13 cellular contexts compared by ENCODE assay signal in genomic region chr2:215681799-215682594, GRCh38.
A peak's percentile ranks its signal among the peaks of the same experiment; 100 is the strongest.
DNase-seq lines count a peak whose midpoint lies in the region; ATAC-seq, FAIRE-seq and TF ChIP-seq lines count a peak whose summit lies in the region.
"Had no signal": no experiment of that assay in that cellular context is flagged by ENCODE, and none has a peak within 500 bp of the region (broad histone marks: within the 10 kb centered on the region; RNA-seq: fewer than 3 reads in every experiment).

No MANE protein-coding gene starts in this region.

- no peaks in the 10 kb centered on the region for H3K27me3 ChIP-seq in HepG2 (ENCODE audit: control insufficient read depth in 1 of 2, insufficient read depth in 2 of 2, low read length in 2 of 2)
- H3K27me3 ChIP-seq: tibial artery had no signal

- H3K36me3 Mint-ChIP-seq in CD14-positive monocyte: peaks cover 3 to 5% of the 10 kb centered on the region in 2 donors
- H3K36me3 Mint-ChIP-seq in T-helper 17 cell (ENCODE audit: low read depth): no peaks in the 10 kb centered on the region
- H3K36me3 Mint-ChIP-seq in activated CD8-positive, alpha-beta memory T cell treated with anti-CD3 and anti-CD28 coated beads, Interleukin-2, amount 10 ng/mL, durations not matched to agents 7 days and 5 days: no peaks in the 10 kb centered on the region

- no peaks in the 10 kb centered on the region for H4K20me1 ChIP-seq in HepG2 (ENCODE audit: insufficient read depth, low read length)

- H3K79me2 ChIP-seq in HepG2 (ENCODE audit: insufficient read depth, low read length): no peaks in the 10 kb centered on the region

- no peak overlapping the region for H2AFZ ChIP-seq in HepG2 (ENCODE audit: low read length)

- WGBS in HepG2 (ENCODE audit: low lambda C conversion rate): 90% methylated on average over 4 of the region's 4 CpGs

- no peak for TF ChIP-seq RAD21 in HepG2 (CRISPR knock-in tag; IDR thresholded peaks at IDR 0.05)

- peak overlapping the region; percentile 89 for H3K27ac ChIP-seq in HepG2 (ENCODE audit: extremely low read length, insufficient read depth, low read length)

- H3K9me3 Mint-ChIP-seq in CD14-positive monocyte: peaks cover 0 to 2% (median 0%) of the 10 kb centered on the region in 7 donors
- H3K9me3 Mint-ChIP-seq in activated CD8-positive, alpha-beta memory T cell treated with anti-CD3 and anti-CD28 coated beads, Interleukin-2, amount 10 ng/mL, durations not matched to agents 7 days and 5 days (ENCODE audit: low read depth): no peaks in the 10 kb centered on the region

- BruUV-seq in HepG2 (replicated peaks; lab: Mats Ljungman, UMichigan): TSS peak; percentile 87

- H3K4me1 Mint-ChIP-seq in CD14-positive monocyte (peaks cover 66% of the 10 kb centered on the region), T-helper 17 cell (peaks cover 9% of the 10 kb centered on the region)
- H3K4me1 Mint-ChIP-seq in activated CD8-positive, alpha-beta memory T cell treated with anti-CD3 and anti-CD28 coated beads, Interleukin-2, amount 10 ng/mL, durations not matched to agents 7 days and 5 days: peaks cover 15% of the 10 kb centered on the region

- peak overlapping the region; percentile 89 to 98 (median 93) for H3K27ac Mint-ChIP-seq in CD14-positive monocyte
- peak overlapping the region; percentile 53 for H3K27ac Mint-ChIP-seq in T-helper 17 cell
- no peak overlapping the region for H3K27ac Mint-ChIP-seq in activated CD8-positive, alpha-beta memory T cell treated with anti-CD3 and anti-CD28 coated beads, Interleukin-2, amount 10 ng/mL, durations not matched to agents 7 days and 5 days

- TF ChIP-seq POLR2A in HepG2 (IDR thresholded peaks at IDR 0.05; ENCODE audit: insufficient read depth in 1 of 2, low read depth in 2 of 2, low read length in 2 of 2): no peak

- CTCF ChIA-PET in HepG2 (lab: Yijun Ruan, JAX; ENCODE audit: low intra/inter-chr PET ratio, low total read pairs): no interaction called here
- CTCF ChIA-PET in activated CD8-positive, alpha-beta memory T cell treated with anti-CD3 and anti-CD28 coated beads, Interleukin-2, amount 10 ng/mL, durations not matched to agents 7 days and 5 days (lab: Charles Lee): no interaction called here

- H3K4me3 Mint-ChIP-seq in CD14-positive monocyte: peak overlapping the region in 1 of 2 donors; percentile 78
- no peak overlapping the region for H3K4me3 Mint-ChIP-seq in T-helper 17 cell
- H3K4me3 Mint-ChIP-seq in activated CD8-positive, alpha-beta memory T cell treated with anti-CD3 and anti-CD28 coated beads, Interleukin-2, amount 10 ng/mL, durations not matched to agents 7 days and 5 days: no peak overlapping the region

- TF ChIP-seq EP300 in HepG2 (IDR thresholded peaks at IDR 0.05; ENCODE audit: low read depth in 2 of 2, low read length in 2 of 2): no peak
- TF ChIP-seq EP300 in HepG2 (CRISPR knock-in tag; IDR thresholded peaks at IDR 0.05; ENCODE audit: borderline replicate concordance): no peak

- POLR2A ChIA-PET in HepG2 (lab: Yijun Ruan, JAX): interaction anchor here (0.6 to 4.6 kb wide), 15 partner anchors 11 to 262 kb away, joined by 3 to 62 read pairs (median 4); no protein-coding TSS in a partner anchor

- H3K27me3 Mint-ChIP-seq in CD14-positive monocyte (ENCODE audit: low read depth in 3 of 3) (peaks cover 2 to 17% (median 8%) of the 10 kb centered on the region in 3 donors), T-helper 17 cell (no peaks in the 10 kb centered on the region)
- H3K27me3 Mint-ChIP-seq in activated CD8-positive, alpha-beta memory T cell treated with anti-CD3 and anti-CD28 coated beads, Interleukin-2, amount 10 ng/mL, durations not matched to agents 7 days and 5 days: peaks cover 3% of the 10 kb centered on the region

- ATAC-seq in T-helper 17 cell (no peak), HepG2 (no peak), GM19035 (IDR thresholded peaks at IDR 0.05; ENCODE audit: unreplicated experiment) (no peak), HG03565 (IDR thresholded peaks at IDR 0.05; ENCODE audit: unreplicated experiment) (no peak)
- ATAC-seq in activated CD8-positive, alpha-beta memory T cell treated with anti-CD3 and anti-CD28 coated beads, Interleukin-2, amount 10 ng/mL, durations not matched to agents 7 days and 5 days: no peak

- no peak for TF ChIP-seq CTCF in CD14-positive monocyte (IDR thresholded peaks at IDR 0.05)
- no peak for TF ChIP-seq CTCF in HepG2 (CRISPR knock-in tag; IDR thresholded peaks at IDR 0.05)

- peaks cover 97% of the 10 kb centered on the region for H3K4me1 ChIP-seq in HepG2 (ENCODE audit: insufficient read depth, low read length)

- H3K9me3 ChIP-seq in T-helper 17 cell (ENCODE audit: control insufficient read depth, low read length, poor library complexity, severe bottlenecking): no peaks in the 10 kb centered on the region
- H3K9me3 ChIP-seq in HepG2 (ENCODE audit: low read length): peaks cover 23% of the 10 kb centered on the region
- H3K9me3 ChIP-seq: tibial artery had no signal

- H3K4me3 ChIP-seq in HepG2 (replicated peaks in 1 of 3; ENCODE audit: insufficient read depth in 1 of 3, low read depth in 2 of 3, low read length in 3 of 3): no peak overlapping the region
- H3K4me3 ChIP-seq: tibial artery had no signal

- H3K4me2 ChIP-seq in HepG2 (ENCODE audit: low read depth, low read length): peak overlapping the region; percentile 8; the same call in 1 of the 2 replicates

- FAIRE-seq in GM19239 (lab: Jason Lieb, UNC) (peak; percentile 39), HepG2 (lab: Jason Lieb, UNC) (no peak), frontal cortex (lab: Jason Lieb, UNC) (no peak)
- FAIRE-seq: endothelial cell of umbilical vein, GM12892 had no signal

- peak overlapping the region; percentile 58 for H3K9ac ChIP-seq in HepG2 (ENCODE audit: insufficient read depth, low read depth, low read length)

- in situ Hi-C loops in HepG2 (cut with HindIII; ENCODE audit: extremely low pct_ligation_motif_present, low pct_unique_long_range_greater_than_20kb): loop anchor here (5.0 kb wide), 2 partner anchors 65 to 105 kb away; no protein-coding TSS in a partner anchor

- no peaks in the 10 kb centered on the region for H3K36me3 ChIP-seq in HepG2 (replicated peaks in 1 of 2; ENCODE audit: control insufficient read depth in 1 of 2, insufficient read depth in 2 of 2, low read length in 2 of 2)
- H3K36me3 ChIP-seq: tibial artery had no signal

- intact Hi-C loops in CD14-positive monocyte (cut with micrococcal nuclease): loop anchor here (5.0 kb wide), 2 partner anchors 45 to 70 kb away; no protein-coding TSS in a partner anchor
- intact Hi-C loops in HepG2 (cut with micrococcal nuclease; ENCODE audit: unreplicated experiment): loop anchor here (1.0 kb wide), 7 partner anchors 11 to 245 kb away; no protein-coding TSS in a partner anchor

- DNase-seq in CD14-positive monocyte (ENCODE audit: low spot score) (no peak), GM19239 (ENCODE audit: insufficient read length, low spot score) (no peak), T-helper 17 cell (no peak), HepG2 (ENCODE audit: low spot score) (no peak), frontal cortex (ENCODE audit: low spot score in 2 of 2) (no peak)
- DNase-seq in activated CD8-positive, alpha-beta memory T cell treated with anti-CD3 and anti-CD28 coated beads, Interleukin-2, amount 10 ng/mL, durations not matched to agents 7 days and 5 days: no peak
- DNase-seq: head of caudate nucleus, SHP77 treated with DMSO at 0.1 percent for 48 hours, tibial artery had no signal

TF ChIP-seq in HepG2, 621 proteins besides CTCF, POLR2A, EP300 and RAD21 (continues in another document):
- TF ChIP-seq GATAD1 (CRISPR knock-in tag; IDR thresholded peaks at IDR 0.05): 0 out of 2 replicates have a peak, but pooled peaks have one; percentile 11
- no peak for TF ChIP-seq TRIM24 (CRISPR knock-in tag; IDR thresholded peaks at IDR 0.05)
- 0 out of 2 replicates have a peak, but pooled peaks have one; percentile 14 for TF ChIP-seq DNMT3B (CRISPR knock-in tag; conservative IDR thresholded peaks at IDR 0.05)
- TF ChIP-seq ZSCAN29 (CRISPR knock-in tag; conservative IDR thresholded peaks at IDR 0.05): 0 out of 2 replicates have a peak, but pooled peaks have one; percentile 7
- 0 out of 2 replicates have a peak, but pooled peaks have one; percentile 15 for TF ChIP-seq ZBTB25 (CRISPR knock-in tag; IDR thresholded peaks at IDR 0.05)
- TF ChIP-seq XRCC5 (optimal IDR thresholded peaks at IDR 0.05; ENCODE audit: low read length): peak; percentile 6
- no peak for TF ChIP-seq GZF1 (CRISPR knock-in tag; IDR thresholded peaks at IDR 0.05)
- no peak for TF ChIP-seq ATF5 (CRISPR knock-in tag; IDR thresholded peaks at IDR 0.05; ENCODE audit: low read depth)
- peak; percentile 64; the same call in 1 of the 2 replicates for TF ChIP-seq ZNF44 (CRISPR knock-in tag; IDR thresholded peaks at IDR 0.05)
- 0 out of 2 replicates have a peak, but pooled peaks have one; percentile 16 for TF ChIP-seq MBNL3 (CRISPR knock-in tag; conservative IDR thresholded peaks at IDR 0.05)
- 0 out of 2 replicates have a peak, but pooled peaks have one; percentile 43 for TF ChIP-seq RARG (CRISPR knock-in tag; IDR thresholded peaks at IDR 0.05; ENCODE audit: low read depth)
- TF ChIP-seq HCFC1 (IDR thresholded peaks at IDR 0.05; ENCODE audit: low read depth, low read length): no peak
- peak; percentile 62; the same call in 1 of the 2 replicates for TF ChIP-seq GLI4 (CRISPR knock-in tag; IDR thresholded peaks at IDR 0.05; ENCODE audit: borderline replicate concordance)
- peak; percentile 32; the same call in 1 of the 2 replicates for TF ChIP-seq ZNF274 (CRISPR knock-in tag; IDR thresholded peaks at IDR 0.05)
- 0 out of 2 replicates have a peak, but pooled peaks have one; percentile 36 for TF ChIP-seq NFATC3 (CRISPR knock-in tag; IDR thresholded peaks at IDR 0.05)
